1 cellular context compared by ENCODE assay signal in the genomic region with DNA sequence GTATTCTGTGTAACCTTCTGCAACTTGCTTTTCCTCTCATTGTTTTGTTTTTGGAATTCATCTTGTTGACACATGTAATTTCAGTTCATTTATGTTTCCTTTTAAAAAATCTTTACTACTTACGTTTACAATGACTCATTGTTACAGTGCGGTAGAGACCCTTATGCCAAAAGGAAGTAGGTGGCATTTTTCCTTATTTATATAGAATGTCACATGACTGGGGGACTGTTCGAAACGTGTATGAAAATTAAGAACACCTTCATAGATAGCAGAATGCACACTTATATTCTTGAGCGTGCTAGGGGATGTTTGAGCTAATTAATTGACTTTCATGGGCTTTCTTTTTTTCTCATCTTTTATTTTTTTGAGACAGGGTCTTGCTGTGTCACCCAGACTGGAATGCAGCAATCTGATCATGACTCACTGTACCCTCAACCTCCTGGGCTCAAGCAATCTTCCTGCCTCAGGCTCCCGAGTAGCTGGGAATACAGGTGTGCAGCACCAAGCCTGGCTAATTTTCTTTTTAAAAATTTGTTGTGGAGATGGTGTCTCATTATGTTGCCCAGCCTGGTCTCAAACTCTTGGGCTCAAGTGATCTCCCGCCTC.
TF ChIP-seq lines count a peak whose summit lies in the region.

No MANE protein-coding gene starts in this region.

TF ChIP-seq in GM23338, 12 proteins besides CTCF, POLR2A, EP300 and RAD21 (continued from another document):
- TF ChIP-seq, protein P1, sequence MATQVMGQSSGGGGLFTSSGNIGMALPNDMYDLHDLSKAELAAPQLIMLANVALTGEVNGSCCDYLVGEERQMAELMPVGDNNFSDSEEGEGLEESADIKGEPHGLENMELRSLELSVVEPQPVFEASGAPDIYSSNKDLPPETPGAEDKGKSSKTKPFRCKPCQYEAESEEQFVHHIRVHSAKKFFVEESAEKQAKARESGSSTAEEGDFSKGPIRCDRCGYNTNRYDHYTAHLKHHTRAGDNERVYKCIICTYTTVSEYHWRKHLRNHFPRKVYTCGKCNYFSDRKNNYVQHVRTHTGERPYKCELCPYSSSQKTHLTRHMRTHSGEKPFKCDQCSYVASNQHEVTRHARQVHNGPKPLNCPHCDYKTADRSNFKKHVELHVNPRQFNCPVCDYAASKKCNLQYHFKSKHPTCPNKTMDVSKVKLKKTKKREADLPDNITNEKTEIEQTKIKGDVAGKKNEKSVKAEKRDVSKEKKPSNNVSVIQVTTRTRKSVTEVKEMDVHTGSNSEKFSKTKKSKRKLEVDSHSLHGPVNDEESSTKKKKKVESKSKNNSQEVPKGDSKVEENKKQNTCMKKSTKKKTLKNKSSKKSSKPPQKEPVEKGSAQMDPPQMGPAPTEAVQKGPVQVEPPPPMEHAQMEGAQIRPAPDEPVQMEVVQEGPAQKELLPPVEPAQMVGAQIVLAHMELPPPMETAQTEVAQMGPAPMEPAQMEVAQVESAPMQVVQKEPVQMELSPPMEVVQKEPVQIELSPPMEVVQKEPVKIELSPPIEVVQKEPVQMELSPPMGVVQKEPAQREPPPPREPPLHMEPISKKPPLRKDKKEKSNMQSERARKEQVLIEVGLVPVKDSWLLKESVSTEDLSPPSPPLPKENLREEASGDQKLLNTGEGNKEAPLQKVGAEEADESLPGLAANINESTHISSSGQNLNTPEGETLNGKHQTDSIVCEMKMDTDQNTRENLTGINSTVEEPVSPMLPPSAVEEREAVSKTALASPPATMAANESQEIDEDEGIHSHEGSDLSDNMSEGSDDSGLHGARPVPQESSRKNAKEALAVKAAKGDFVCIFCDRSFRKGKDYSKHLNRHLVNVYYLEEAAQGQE (IDR thresholded peaks at IDR 0.05; ENCODE audit: unreplicated experiment): no peak
- no peak for TF ChIP-seq NANOG (IDR thresholded peaks at IDR 0.05; ENCODE audit: borderline replicate concordance)
- TF ChIP-seq, protein P2, sequence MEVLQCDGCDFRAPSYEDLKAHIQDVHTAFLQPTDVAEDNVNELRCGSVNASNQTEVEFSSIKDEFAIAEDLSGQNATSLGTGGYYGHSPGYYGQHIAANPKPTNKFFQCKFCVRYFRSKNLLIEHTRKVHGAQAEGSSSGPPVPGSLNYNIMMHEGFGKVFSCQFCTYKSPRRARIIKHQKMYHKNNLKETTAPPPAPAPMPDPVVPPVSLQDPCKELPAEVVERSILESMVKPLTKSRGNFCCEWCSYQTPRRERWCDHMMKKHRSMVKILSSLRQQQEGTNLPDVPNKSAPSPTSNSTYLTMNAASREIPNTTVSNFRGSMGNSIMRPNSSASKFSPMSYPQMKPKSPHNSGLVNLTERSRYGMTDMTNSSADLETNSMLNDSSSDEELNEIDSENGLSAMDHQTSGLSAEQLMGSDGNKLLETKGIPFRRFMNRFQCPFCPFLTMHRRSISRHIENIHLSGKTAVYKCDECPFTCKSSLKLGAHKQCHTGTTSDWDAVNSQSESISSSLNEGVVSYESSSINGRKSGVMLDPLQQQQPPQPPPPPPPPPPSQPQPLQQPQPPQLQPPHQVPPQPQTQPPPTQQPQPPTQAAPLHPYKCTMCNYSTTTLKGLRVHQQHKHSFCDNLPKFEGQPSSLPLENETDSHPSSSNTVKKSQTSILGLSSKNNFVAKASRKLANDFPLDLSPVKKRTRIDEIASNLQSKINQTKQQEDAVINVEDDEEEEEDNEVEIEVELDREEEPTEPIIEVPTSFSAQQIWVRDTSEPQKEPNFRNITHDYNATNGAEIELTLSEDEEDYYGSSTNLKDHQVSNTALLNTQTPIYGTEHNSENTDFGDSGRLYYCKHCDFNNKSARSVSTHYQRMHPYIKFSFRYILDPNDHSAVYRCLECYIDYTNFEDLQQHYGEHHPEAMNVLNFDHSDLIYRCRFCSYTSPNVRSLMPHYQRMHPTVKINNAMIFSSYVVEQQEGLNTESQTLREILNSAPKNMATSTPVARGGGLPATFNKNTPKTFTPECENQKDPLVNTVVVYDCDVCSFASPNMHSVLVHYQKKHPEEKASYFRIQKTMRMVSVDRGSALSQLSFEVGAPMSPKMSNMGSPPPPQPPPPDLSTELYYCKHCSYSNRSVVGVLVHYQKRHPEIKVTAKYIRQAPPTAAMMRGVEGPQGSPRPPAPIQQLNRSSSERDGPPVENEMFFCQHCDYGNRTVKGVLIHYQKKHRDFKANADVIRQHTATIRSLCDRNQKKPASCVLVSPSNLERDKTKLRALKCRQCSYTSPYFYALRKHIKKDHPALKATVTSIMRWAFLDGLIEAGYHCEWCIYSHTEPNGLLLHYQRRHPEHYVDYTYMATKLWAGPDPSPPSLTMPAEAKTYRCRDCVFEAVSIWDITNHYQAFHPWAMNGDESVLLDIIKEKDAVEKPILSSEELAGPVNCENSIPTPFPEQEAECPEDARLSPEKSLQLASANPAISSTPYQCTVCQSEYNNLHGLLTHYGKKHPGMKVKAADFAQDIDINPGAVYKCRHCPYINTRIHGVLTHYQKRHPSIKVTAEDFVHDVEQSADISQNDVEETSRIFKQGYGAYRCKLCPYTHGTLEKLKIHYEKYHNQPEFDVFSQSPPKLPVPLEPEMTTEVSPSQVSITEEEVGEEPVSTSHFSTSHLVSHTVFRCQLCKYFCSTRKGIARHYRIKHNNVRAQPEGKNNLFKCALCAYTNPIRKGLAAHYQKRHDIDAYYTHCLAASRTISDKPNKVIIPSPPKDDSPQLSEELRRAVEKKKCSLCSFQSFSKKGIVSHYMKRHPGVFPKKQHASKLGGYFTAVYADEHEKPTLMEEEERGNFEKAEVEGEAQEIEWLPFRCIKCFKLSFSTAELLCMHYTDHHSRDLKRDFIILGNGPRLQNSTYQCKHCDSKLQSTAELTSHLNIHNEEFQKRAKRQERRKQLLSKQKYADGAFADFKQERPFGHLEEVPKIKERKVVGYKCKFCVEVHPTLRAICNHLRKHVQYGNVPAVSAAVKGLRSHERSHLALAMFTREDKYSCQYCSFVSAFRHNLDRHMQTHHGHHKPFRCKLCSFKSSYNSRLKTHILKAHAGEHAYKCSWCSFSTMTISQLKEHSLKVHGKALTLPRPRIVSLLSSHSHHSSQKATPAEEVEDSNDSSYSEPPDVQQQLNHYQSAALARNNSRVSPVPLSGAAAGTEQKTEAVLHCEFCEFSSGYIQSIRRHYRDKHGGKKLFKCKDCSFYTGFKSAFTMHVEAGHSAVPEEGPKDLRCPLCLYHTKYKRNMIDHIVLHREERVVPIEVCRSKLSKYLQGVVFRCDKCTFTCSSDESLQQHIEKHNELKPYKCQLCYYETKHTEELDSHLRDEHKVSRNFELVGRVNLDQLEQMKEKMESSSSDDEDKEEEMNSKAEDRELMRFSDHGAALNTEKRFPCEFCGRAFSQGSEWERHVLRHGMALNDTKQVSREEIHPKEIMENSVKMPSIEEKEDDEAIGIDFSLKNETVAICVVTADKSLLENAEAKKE (CRISPR knock-in tag; IDR thresholded peaks at IDR 0.05): no peak
